In genomic region chr19:12965812-12966135, GRCh38 we compare ENCODE assay signal across 1 cellular context.
TF ChIP-seq lines count a peak whose summit lies in the region.

No MANE protein-coding gene starts in this region.

TF ChIP-seq in SK-N-SH, 30 proteins besides CTCF, POLR2A, EP300 and RAD21 (continued from another document):
- TF ChIP-seq, protein P1, sequence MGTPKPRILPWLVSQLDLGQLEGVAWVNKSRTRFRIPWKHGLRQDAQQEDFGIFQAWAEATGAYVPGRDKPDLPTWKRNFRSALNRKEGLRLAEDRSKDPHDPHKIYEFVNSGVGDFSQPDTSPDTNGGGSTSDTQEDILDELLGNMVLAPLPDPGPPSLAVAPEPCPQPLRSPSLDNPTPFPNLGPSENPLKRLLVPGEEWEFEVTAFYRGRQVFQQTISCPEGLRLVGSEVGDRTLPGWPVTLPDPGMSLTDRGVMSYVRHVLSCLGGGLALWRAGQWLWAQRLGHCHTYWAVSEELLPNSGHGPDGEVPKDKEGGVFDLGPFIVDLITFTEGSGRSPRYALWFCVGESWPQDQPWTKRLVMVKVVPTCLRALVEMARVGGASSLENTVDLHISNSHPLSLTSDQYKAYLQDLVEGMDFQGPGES (IDR thresholded peaks at IDR 0.05; ENCODE audit: low read depth, low read length): no peak
- TF ChIP-seq SIN3A (IDR thresholded peaks at IDR 0.05; ENCODE audit: borderline replicate concordance, low read depth, low read length) (no peak), MXI1 (IDR thresholded peaks at IDR 0.05; ENCODE audit: low read depth, low read length) (no peak), GATA2 (CRISPR knock-in tag; IDR thresholded peaks at IDR 0.05) (no peak), TEAD4 (IDR thresholded peaks at IDR 0.05; ENCODE audit: borderline replicate concordance, insufficient read depth) (no peak), RXRA (IDR thresholded peaks at IDR 0.05; ENCODE audit: borderline replicate concordance, low read depth) (no peak), EZH2phosphoT487 (IDR thresholded peaks at IDR 0.05; ENCODE audit: borderline replicate concordance, low read depth) (no peak), NRF1 (IDR thresholded peaks at IDR 0.05; ENCODE audit: low read depth, low read length) (no peak), SMC3 (IDR thresholded peaks at IDR 0.05; ENCODE audit: low read depth, low read length) (no peak), TCF12 (IDR thresholded peaks at IDR 0.05) (no peak), POLR2AphosphoS5 (IDR thresholded peaks at IDR 0.05; ENCODE audit: low read depth, low read length) (no peak)
